Comparison of ENCODE assay signal across 16 cellular contexts in the genomic region with DNA sequence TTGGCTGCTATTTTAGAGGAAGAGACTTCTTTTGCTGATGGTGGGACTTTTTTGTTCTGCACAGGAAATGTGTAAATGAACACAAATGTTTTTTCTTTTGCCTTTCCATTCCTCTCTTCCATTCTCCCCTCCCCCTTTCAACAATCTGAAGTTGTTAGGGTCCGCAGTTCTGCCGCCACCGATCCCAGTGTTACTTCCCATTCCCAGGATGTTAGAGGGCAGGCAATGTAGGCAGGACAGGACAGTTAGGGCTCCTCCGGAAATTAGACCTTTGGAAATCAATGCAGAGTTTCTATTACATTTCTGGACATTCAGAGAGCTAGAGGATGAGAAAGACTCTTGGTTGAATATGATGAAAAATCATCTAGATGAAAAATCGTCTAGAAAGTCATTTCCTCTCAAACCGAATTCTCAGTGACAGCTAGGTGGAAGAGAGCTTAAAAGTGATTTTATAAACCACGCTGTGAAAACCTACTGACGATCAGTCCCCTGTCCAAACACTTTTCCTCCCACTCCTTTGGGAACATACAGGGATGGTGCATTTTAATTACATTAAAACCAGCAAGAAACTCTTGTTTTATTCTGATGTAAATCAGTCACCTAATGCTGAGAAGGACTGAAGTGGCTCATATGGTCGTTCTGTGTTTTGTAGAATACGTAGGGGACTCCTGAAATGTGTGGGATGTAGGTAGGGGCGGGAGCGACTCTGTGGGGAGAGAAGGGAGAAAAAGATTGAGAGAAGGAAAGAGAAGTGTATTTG. TPM values are rescaled to one million over a fixed set of nuclear protein-coding genes. Genes with fewer than 3 reads are reported as not detected.
DNase-seq lines count a peak whose midpoint lies in the region; ATAC-seq and TF ChIP-seq lines count a peak whose summit lies in the region.
"Had no signal": no experiment of that assay in that cellular context is flagged by ENCODE, and none has a peak within 500 bp of the region (broad histone marks: within the 10 kb centered on the region; RNA-seq: fewer than 3 reads in every experiment).

No MANE protein-coding gene starts in this region.

- H3K4me1 ChIP-seq in mesendoderm (ENCODE audit: control insufficient read depth, low read depth, low read length) (no peaks in the 10 kb centered on the region), thoracic aorta (ENCODE audit: control insufficient read depth in 1 of 2, low read depth in 2 of 2) (peaks cover 5 to 11% of the 10 kb centered on the region in 2 donors)
- H3K4me1 ChIP-seq: A549 had no signal

- no peak for DNase-seq in activated naive CD4-positive, alpha-beta T cell treated with anti-CD3 and anti-CD28 coated beads, Interleukin-2, amount 50 U/mL, for 72 hours (ENCODE audit: low spot score in 2 of 2)
- DNase-seq in chondrocyte (ENCODE audit: low spot score) (no peak), mesendoderm (no peak), thoracic aorta (ENCODE audit: low spot score) (no peak), posterior vena cava (ENCODE audit: low spot score) (no peak), T-helper 9 cell (no peak)
- DNase-seq: activated naive CD4-positive, alpha-beta T cell treated with anti-CD3 and anti-CD28 coated beads, Interleukin-2, amount 50 U/mL, for 16 hours; MV-4-11; NCI-H69 had no signal

- no peak overlapping the region for H3K27ac Mint-ChIP-seq in activated naive CD4-positive, alpha-beta T cell treated with anti-CD3 and anti-CD28 coated beads, Interleukin-2, amount 50 U/mL, for 24 hours
- H3K27ac Mint-ChIP-seq in activated naive CD4-positive, alpha-beta T cell treated with anti-CD3 and anti-CD28 coated beads, Interleukin-2, amount 50 U/mL, for 72 hours, result no peak overlapping the region
- no peak overlapping the region for H3K27ac Mint-ChIP-seq in chondrocyte (ENCODE audit: unreplicated experiment)

- H3K27me3 Mint-ChIP-seq in activated naive CD4-positive, alpha-beta T cell treated with anti-CD3 and anti-CD28 coated beads, Interleukin-2, amount 50 U/mL, for 24 hours, result peaks cover 45% of the 10 kb centered on the region
- H3K27me3 Mint-ChIP-seq in chondrocyte (ENCODE audit: low read depth), result peaks cover 61% of the 10 kb centered on the region

- peaks cover 22% of the 10 kb centered on the region for H3K27me3 ChIP-seq in mesendoderm (ENCODE audit: insufficient read depth, low read length, poor library complexity)
- no peaks in the 10 kb centered on the region for H3K27me3 ChIP-seq in thoracic aorta (replicated peaks; ENCODE audit: insufficient read depth)
- H3K27me3 ChIP-seq: vagina had no signal

- peak overlapping the region; percentile 77 for H3K4me2 ChIP-seq in mesendoderm (ENCODE audit: low read length)
- H3K4me2 ChIP-seq: A549 had no signal

- TF ChIP-seq CTCF in chondrocyte (IDR thresholded peaks at IDR 0.05) (no peak), thoracic aorta (IDR thresholded peaks at IDR 0.05) (no peak)

- H2BK5ac ChIP-seq in mesendoderm (ENCODE audit: low read length), result no peak overlapping the region

- ATAC-seq in activated naive CD4-positive, alpha-beta T cell treated with anti-CD3 and anti-CD28 coated beads, Interleukin-2, amount 50 U/mL, for 72 hours, result no peak
- ATAC-seq in thoracic aorta (ENCODE audit: insufficient number of reproducible peaks, low FRiP score, low read depth) (no peak), GM18520 (IDR thresholded peaks at IDR 0.05; ENCODE audit: unreplicated experiment) (no peak)
- ATAC-seq: A549, Right ventricle myocardium inferior had no signal

- no peaks in the 10 kb centered on the region for H3K9me3 ChIP-seq in thoracic aorta
- H3K9me3 ChIP-seq: A549, vagina had no signal

- no peaks in the 10 kb centered on the region for H3K36me3 Mint-ChIP-seq in activated naive CD4-positive, alpha-beta T cell treated with anti-CD3 and anti-CD28 coated beads, Interleukin-2, amount 50 U/mL, for 24 hours
- H3K36me3 Mint-ChIP-seq in activated naive CD4-positive, alpha-beta T cell treated with anti-CD3 and anti-CD28 coated beads, Interleukin-2, amount 50 U/mL, for 72 hours, result peaks cover 15 to 45% of the 10 kb centered on the region in 2 donors
- H3K36me3 Mint-ChIP-seq in chondrocyte (ENCODE audit: low read depth), result peaks cover 4% of the 10 kb centered on the region

- no peak overlapping the region for H3K18ac ChIP-seq in mesendoderm (ENCODE audit: low read length)

- H3K79me1 ChIP-seq in mesendoderm (ENCODE audit: low read length), result no peaks in the 10 kb centered on the region

- no peaks in the 10 kb centered on the region for H3K79me2 ChIP-seq in mesendoderm (ENCODE audit: control insufficient read depth, insufficient read depth, low read length)

- H3K4me1 Mint-ChIP-seq in activated naive CD4-positive, alpha-beta T cell treated with anti-CD3 and anti-CD28 coated beads, Interleukin-2, amount 50 U/mL, for 24 hours, result peaks cover 4% of the 10 kb centered on the region
- H3K4me1 Mint-ChIP-seq in chondrocyte (ENCODE audit: low read depth), result peaks cover 12% of the 10 kb centered on the region

- H3K23ac ChIP-seq in mesendoderm (ENCODE audit: low read length), result no peak overlapping the region

- H2AK5ac ChIP-seq in mesendoderm (ENCODE audit: low read length), result no peak overlapping the region

- peaks cover 17% of the 10 kb centered on the region for H3K9me3 Mint-ChIP-seq in activated naive CD4-positive, alpha-beta T cell treated with anti-CD3 and anti-CD28 coated beads, Interleukin-2, amount 50 U/mL, for 24 hours
- H3K9me3 Mint-ChIP-seq in activated naive CD4-positive, alpha-beta T cell treated with anti-CD3 and anti-CD28 coated beads, Interleukin-2, amount 50 U/mL, for 72 hours, result peaks cover 17 to 19% of the 10 kb centered on the region in 2 donors
- peaks cover 2% of the 10 kb centered on the region for H3K9me3 Mint-ChIP-seq in chondrocyte (ENCODE audit: low read depth)

- no peak overlapping the region for H4K8ac ChIP-seq in mesendoderm (ENCODE audit: low read depth, low read length)

- no peak overlapping the region for H3K27ac ChIP-seq in mesendoderm (ENCODE audit: low read depth, low read length)
- no peak overlapping the region for H3K27ac ChIP-seq in thoracic aorta
- H3K27ac ChIP-seq: A549, vagina had no signal

- H2BK15ac ChIP-seq in mesendoderm (replicated peaks; ENCODE audit: low read depth), result no peak overlapping the region

- WGBS in mesendoderm (ENCODE audit: extremely low coverage, insufficient coverage, low lambda C conversion rate), result no CpG with 5 or more reads among the region's 12 CpGs

- peak overlapping the region; percentile 63 for H3K9ac ChIP-seq in mesendoderm (ENCODE audit: low read length)

- no peak overlapping the region for H2BK120ac ChIP-seq in mesendoderm (ENCODE audit: low read depth, low read length)

- H4K5ac ChIP-seq in mesendoderm (ENCODE audit: low read length), result no peak overlapping the region

- H3K56ac ChIP-seq in mesendoderm (ENCODE audit: low read length), result peak overlapping the region; percentile 7

- H3K36me3 ChIP-seq in mesendoderm (ENCODE audit: control insufficient read depth, insufficient read depth, low read length), result no peaks in the 10 kb centered on the region
- H3K36me3 ChIP-seq in thoracic aorta, result no peaks in the 10 kb centered on the region
- H3K36me3 ChIP-seq: vagina had no signal

- H3K4me3 ChIP-seq in mesendoderm (ENCODE audit: low read length) (no peak overlapping the region), thoracic aorta (peak overlapping the region; percentile 62)
- H3K4me3 ChIP-seq: A549 had no signal

- no peak overlapping the region for H3K4ac ChIP-seq in mesendoderm (ENCODE audit: low read depth, low read length)

- peak overlapping the region; percentile 0 for H3K4me3 Mint-ChIP-seq in activated naive CD4-positive, alpha-beta T cell treated with anti-CD3 and anti-CD28 coated beads, Interleukin-2, amount 50 U/mL, for 24 hours
- H3K4me3 Mint-ChIP-seq in chondrocyte (ENCODE audit: unreplicated experiment), result peak overlapping the region; percentile 48

- intact Hi-C loops in posterior vena cava (cut with DNase I), result loop anchor here in 1 of 2 donors (5.0 kb wide), 1 partner anchor 702 kb away; no protein-coding TSS in a partner anchor

RNA-seq across cellular contexts. Expression of a gene that starts 17.9 kb away (rescaled TPM):
- total RNA-seq in activated naive CD4-positive, alpha-beta T cell treated with anti-CD3 and anti-CD28 coated beads, Interleukin-2, amount 50 U/mL, for 72 hours, result not detected
- total RNA-seq in chondrocyte (not detected in 3 replicates), thoracic aorta (under 1 TPM in 1 of 2 donors, not detected in 1; 0.28 TPM), posterior vena cava (not detected)
- 0.10 TPM for polyA plus RNA-seq in mesendoderm (2013, experiment 1 of 2)
- 0.10 TPM for polyA plus RNA-seq in mesendoderm (2013, experiment 2 of 2)
- total RNA-seq: glomerular endothelial cell, lower leg skin, Right ventricle myocardium inferior, vagina had no signal
